Comparison of ENCODE assay signal across 21 cellular contexts in genomic region chr16:68215302-68215701, GRCh38. TPM values are rescaled to one million over a fixed set of nuclear protein-coding genes. Genes with fewer than 3 reads are reported as not detected.
DNase-seq lines count a peak whose midpoint lies in the region; ATAC-seq and TF ChIP-seq lines count a peak whose summit lies in the region.
"Had no signal": no experiment of that assay in that cellular context is flagged by ENCODE, and none has a peak within 500 bp of the region (broad histone marks: within the 10 kb centered on the region; RNA-seq: fewer than 3 reads in every experiment).

No MANE protein-coding gene starts in this region.

- intact Hi-C loops in natural killer cell (cut with micrococcal nuclease), result no loop called here

- H3K27me3 Mint-ChIP-seq in activated naive CD8-positive, alpha-beta T cell treated with anti-CD3 and anti-CD28 coated beads, Interleukin-2, amount 10 ng/mL, durations not matched to agents 7 days and 5 days, result no peaks in the 10 kb centered on the region
- no peaks in the 10 kb centered on the region for H3K27me3 Mint-ChIP-seq in activated naive CD8-positive, alpha-beta T cell treated with anti-CD3 and anti-CD28 coated beads for 36 hours
- no peaks in the 10 kb centered on the region for H3K27me3 Mint-ChIP-seq in WTC11 (ENCODE audit: low read depth)
- H3K27me3 Mint-ChIP-seq in natural killer cell (ENCODE audit: low read depth in 2 of 2), result no peaks in the 10 kb centered on the region

- peak overlapping the region; percentile 72 for H3K27ac Mint-ChIP-seq in activated naive CD8-positive, alpha-beta T cell treated with anti-CD3 and anti-CD28 coated beads, Interleukin-2, amount 10 ng/mL, durations not matched to agents 7 days and 5 days
- no peak overlapping the region for H3K27ac Mint-ChIP-seq in activated naive CD8-positive, alpha-beta T cell treated with anti-CD3 and anti-CD28 coated beads for 36 hours
- peak overlapping the region; percentile 61 for H3K27ac Mint-ChIP-seq in WTC11
- peak overlapping the region; percentile 45 to 64 for H3K27ac Mint-ChIP-seq in natural killer cell

- CTCF ChIA-PET in WTC11 (lab: Charles Lee), result interaction anchor here (0.6 kb wide), 1 partner anchor 1623 kb away, joined by 4 read pairs; no protein-coding TSS in a partner anchor

- TF ChIP-seq CTCF in WTC11 (IDR thresholded peaks at IDR 0.05), result no peak
- TF ChIP-seq CTCF in natural killer cell (IDR thresholded peaks at IDR 0.05), result no peak
- TF ChIP-seq CTCF in GM13977 (IDR thresholded peaks at IDR 0.05; ENCODE audit: extremely low read depth, insufficient read depth, missing control alignments), result no peak

- H3K4me3 Mint-ChIP-seq in activated naive CD8-positive, alpha-beta T cell treated with anti-CD3 and anti-CD28 coated beads, Interleukin-2, amount 10 ng/mL, durations not matched to agents 7 days and 5 days, result no peak overlapping the region
- no peak overlapping the region for H3K4me3 Mint-ChIP-seq in activated naive CD8-positive, alpha-beta T cell treated with anti-CD3 and anti-CD28 coated beads for 36 hours
- H3K4me3 Mint-ChIP-seq in WTC11, result no peak overlapping the region
- no peak overlapping the region for H3K4me3 Mint-ChIP-seq in natural killer cell

- H3K4me1 Mint-ChIP-seq in activated naive CD8-positive, alpha-beta T cell treated with anti-CD3 and anti-CD28 coated beads, Interleukin-2, amount 10 ng/mL, durations not matched to agents 7 days and 5 days, result peaks cover 24% of the 10 kb centered on the region
- peaks cover 27% of the 10 kb centered on the region for H3K4me1 Mint-ChIP-seq in activated naive CD8-positive, alpha-beta T cell treated with anti-CD3 and anti-CD28 coated beads for 36 hours
- H3K4me1 Mint-ChIP-seq in WTC11, result peaks cover 5% of the 10 kb centered on the region
- H3K4me1 Mint-ChIP-seq in natural killer cell, result peaks cover 29 to 36% of the 10 kb centered on the region in 2 donors

- in situ Hi-C loops in GM13977 (cut with MboI; ENCODE audit: low pct_unique_long_range_greater_than_20kb, low sequenced_read_pairs, unreplicated experiment), result no loop called here

- no peak for DNase-seq in activated naive CD8-positive, alpha-beta T cell treated with anti-CD3 and anti-CD28 coated beads, Interleukin-2, amount 10 ng/mL, durations not matched to agents 7 days and 5 days
- DNase-seq in activated naive CD8-positive, alpha-beta T cell treated with anti-CD3 and anti-CD28 coated beads for 36 hours, result no peak
- DNase-seq in WTC11 (ENCODE audit: low spot score) (no peak), natural killer cell (no peak), NCI-H2081 (lab: John Stamatoyannopoulos, UW) (no peak), GM13977 (ENCODE audit: low spot score) (no peak)
- DNase-seq: activated CD4-positive, alpha-beta T cell treated with anti-CD3 and anti-CD28 coated beads for 48 hours; activated naive CD4-positive, alpha-beta T cell treated with Interleukin-2 at 50 U/mL for 16 hours; cerebellar nuclear complex; GOT3; heart right ventricle; left colon; mesendoderm; NCI-H187 treated with DMSO at 0.1 percent for 48 hours; NCI-H226; PC-9; SHP77; stimulated activated CD8-positive, alpha-beta memory T cell treated with anti-CD3 and anti-CD28 coated beads, Interleukin-4, amount 100 ng/mL, for 48 hours; uterus had no signal

- no peaks in the 10 kb centered on the region for H3K9me3 Mint-ChIP-seq in activated naive CD8-positive, alpha-beta T cell treated with anti-CD3 and anti-CD28 coated beads, Interleukin-2, amount 10 ng/mL, durations not matched to agents 7 days and 5 days
- H3K9me3 Mint-ChIP-seq in activated naive CD8-positive, alpha-beta T cell treated with anti-CD3 and anti-CD28 coated beads for 36 hours, result no peaks in the 10 kb centered on the region
- H3K9me3 Mint-ChIP-seq in WTC11, result no peaks in the 10 kb centered on the region
- no peaks in the 10 kb centered on the region for H3K9me3 Mint-ChIP-seq in natural killer cell

- H3K36me3 Mint-ChIP-seq in activated naive CD8-positive, alpha-beta T cell treated with anti-CD3 and anti-CD28 coated beads, Interleukin-2, amount 10 ng/mL, durations not matched to agents 7 days and 5 days, result peaks cover 20% of the 10 kb centered on the region
- H3K36me3 Mint-ChIP-seq in activated naive CD8-positive, alpha-beta T cell treated with anti-CD3 and anti-CD28 coated beads for 36 hours, result peaks cover 22% of the 10 kb centered on the region
- H3K36me3 Mint-ChIP-seq in WTC11, result peaks cover 3% of the 10 kb centered on the region; the same call in 1 of the 2 replicates
- H3K36me3 Mint-ChIP-seq in natural killer cell, result peaks cover 5% of the 10 kb centered on the region

- no peak for TF ChIP-seq POLR2A in GM18505 (IDR thresholded peaks at IDR 0.05; ENCODE audit: borderline replicate concordance, extremely low read depth, insufficient read depth, insufficient read length)

- ATAC-seq in activated naive CD8-positive, alpha-beta T cell treated with anti-CD3 and anti-CD28 coated beads, Interleukin-2, amount 10 ng/mL, durations not matched to agents 7 days and 5 days (ENCODE audit: low read depth), result no peak
- no peak for ATAC-seq in WTC11
- no peak for ATAC-seq in natural killer cell
- ATAC-seq in GM18505 (IDR thresholded peaks at IDR 0.05; ENCODE audit: unreplicated experiment), result no peak
- ATAC-seq: left colon had no signal

- POLR2A ChIA-PET in activated naive CD8-positive, alpha-beta T cell treated with anti-CD3 and anti-CD28 coated beads, Interleukin-2, amount 10 ng/mL, durations not matched to agents 7 days and 5 days (lab: Charles Lee), result no interaction called here
- POLR2A ChIA-PET in WTC11 (lab: Charles Lee), result no interaction called here

TF ChIP-seq in WTC11, 78 proteins besides CTCF, POLR2A, EP300 and RAD21 (continues in another document):
- TF ChIP-seq ZBTB43 (CRISPR knock-in tag; IDR thresholded peaks at IDR 0.05) (no peak), STAT6 (CRISPR knock-in tag; conservative IDR thresholded peaks at IDR 0.05; ENCODE audit: low read depth) (no peak)

RNA-seq across cellular contexts. Expression of gene ESRP2, which starts 20.6 kb away (rescaled TPM):
- total RNA-seq in activated naive CD8-positive, alpha-beta T cell treated with anti-CD3 and anti-CD28 coated beads, Interleukin-2, amount 10 ng/mL, durations not matched to agents 7 days and 5 days, result under 1 TPM in 1 of 2 experiments, not detected in 1; 0.86 TPM
- 1 to 10 TPM in 1 of 2 experiments, under 1 TPM in 1; 0.92 to 1.2 TPM for total RNA-seq in activated naive CD8-positive, alpha-beta T cell treated with anti-CD3 and anti-CD28 coated beads for 36 hours
- 48.5 to 55.0 TPM (median 49.8 TPM) in 3 replicates for total RNA-seq in WTC11 (2021)
- total RNA-seq in natural killer cell, result not detected
- total RNA-seq: LHCN-M2 had no signal

RNA-seq across cellular contexts. Expression of gene PLA2G15, which starts 29.9 kb away (rescaled TPM):
- 10 to 100 TPM; 10.8 to 12.5 TPM for total RNA-seq in activated naive CD8-positive, alpha-beta T cell treated with anti-CD3 and anti-CD28 coated beads, Interleukin-2, amount 10 ng/mL, durations not matched to agents 7 days and 5 days
- 1 to 10 TPM; 7.9 to 8.0 TPM for total RNA-seq in activated naive CD8-positive, alpha-beta T cell treated with anti-CD3 and anti-CD28 coated beads for 36 hours
- total RNA-seq in WTC11 (2021) (9.4 to 10.2 TPM (median 9.8 TPM) in 3 replicates), natural killer cell (10 to 100 TPM in 2 of 3 donors, 1 to 10 TPM in 1; 5.6 to 13.0 (median 12.7) TPM)

RNA-seq across cellular contexts. Expression of gene SLC7A6, which starts 49.0 kb away (rescaled TPM):
- 100 to 1,000 TPM; 110 to 113 TPM for total RNA-seq in activated naive CD8-positive, alpha-beta T cell treated with anti-CD3 and anti-CD28 coated beads, Interleukin-2, amount 10 ng/mL, durations not matched to agents 7 days and 5 days
- 10 to 100 TPM; 65.9 to 69.9 TPM for total RNA-seq in activated naive CD8-positive, alpha-beta T cell treated with anti-CD3 and anti-CD28 coated beads for 36 hours
- total RNA-seq in WTC11 (2021) (27.4 TPM in 3 replicates), natural killer cell (10 to 100 TPM; 46.6 to 84.9 (median 69.6) TPM)

Comparison
In these comparisons a context has a peak if more than half of its experiments do, and no peak if none do; other contexts are left out.
1. RNA of gene ESRP2, which starts 20.6 kb away (total RNA-seq): 48.5 to 55.0 TPM in WTC11; 0.92 to 1.2 TPM in activated naive CD8-positive, alpha-beta T cell treated with anti-CD3 and anti-CD28 coated beads for 36 hours, 0.86 TPM in activated naive CD8-positive, alpha-beta T cell treated with anti-CD3 and anti-CD28 coated beads, Interleukin-2, amount 10 ng/mL, durations not matched to agents 7 days and 5 days and not detected in natural killer cell; every median in the first group is over 10 times any median in the second.